Comparison of ENCODE assay signal across 10 cellular contexts in genomic region chr11:74768172-74768584, GRCh38. TPM values are rescaled to one million over a fixed set of nuclear protein-coding genes. Genes with fewer than 3 reads are reported as not detected.
DNase-seq lines count a peak whose midpoint lies in the region; ATAC-seq, FAIRE-seq and TF ChIP-seq lines count a peak whose summit lies in the region.
"Not testable (repeated sequence)": the region's sequence is repeated elsewhere in the genome, so short reads cannot be mapped to it uniquely, and the experiment has no call there.
"Had no signal": no experiment of that assay in that cellular context is flagged by ENCODE, and none has a peak within 500 bp of the region (broad histone marks: within the 10 kb centered on the region; RNA-seq: fewer than 3 reads in every experiment).

No MANE protein-coding gene starts in this region.

- H3K27me3 Mint-ChIP-seq in T-helper 17 cell, naive B cell: not testable (repeated sequence)

- DNase-seq in GM12892 (ENCODE audit: insufficient read length); T-helper 17 cell: not testable (repeated sequence)
- DNase-seq in activated T-helper 9 cell treated with anti-CD3 and anti-CD28 coated beads, Interleukin-2, amount 50 U/mL, for 16 hours (ENCODE audit: low read depth), result peak; percentile 17
- peak; percentile 32 for DNase-seq in naive B cell
- DNase-seq in stimulated activated naive CD4-positive, alpha-beta T cell treated with Interleukin-2 at 50 U/mL for 16 hours (lab: John Stamatoyannopoulos, UW), result peak; percentile 38

- H3K27ac Mint-ChIP-seq in T-helper 17 cell (peak overlapping the region; percentile 86), naive B cell (peak overlapping the region; percentile 7 to 93 (median 67))

- not testable (repeated sequence) for H3K36me3 Mint-ChIP-seq in T-helper 17 cell (ENCODE audit: low read depth); naive B cell

- not testable (repeated sequence) for TF ChIP-seq POLR2A in GM12892 (IDR thresholded peaks at IDR 0.05; ENCODE audit: low read depth, low read length)

- not testable (repeated sequence) for H3K9me3 Mint-ChIP-seq in naive B cell

- peak; percentile 96 for FAIRE-seq in GM12892 (lab: Jason Lieb, UNC)

- not testable (repeated sequence) for H3K4me3 Mint-ChIP-seq in T-helper 17 cell
- peak overlapping the region in 6 of 8 donors; percentile 33 to 67 (median 50) for H3K4me3 Mint-ChIP-seq in naive B cell

- peaks cover 30% of the 10 kb centered on the region for H3K4me1 Mint-ChIP-seq in T-helper 17 cell
- peaks cover 30 to 54% (median 49%) of the 10 kb centered on the region in 3 donors for H3K4me1 Mint-ChIP-seq in naive B cell

- peak; percentile 53 for ATAC-seq in GM19351 (IDR thresholded peaks at IDR 0.05; ENCODE audit: unreplicated experiment)
- ATAC-seq in HG02642 (IDR thresholded peaks at IDR 0.05; ENCODE audit: poor library complexity, unreplicated experiment), result peak; percentile 63
- peak; percentile 68 for ATAC-seq in HG03432 (IDR thresholded peaks at IDR 0.05; ENCODE audit: unreplicated experiment)
- peak; percentile 27 for ATAC-seq in T-helper 17 cell
- peak; percentile 67 to 73 for ATAC-seq in naive B cell (ENCODE audit: low read depth in 2 of 2)

- not testable (repeated sequence) for H3K9me3 ChIP-seq in T-helper 17 cell (ENCODE audit: control insufficient read depth, low read length, poor library complexity, severe bottlenecking)

RNA-seq across cellular contexts. Expression of gene RNF169, which starts 19.5 kb away (rescaled TPM):
- polyA plus RNA-seq in GM12892 (2012; ENCODE audit: missing spikeins), result 6.0 TPM
- total RNA-seq in T-helper 17 cell, result 10 to 100 TPM; 18.1 to 19.4 TPM
- 1 to 10 TPM in 5 of 6 donors, under 1 TPM in 1; 1.00 to 3.1 (median 1.6) TPM for polyA plus RNA-seq in naive B cell (ENCODE audit: low read depth in 6 of 6)

RNA-seq across cellular contexts. Expression of gene CHRDL2, which starts 37.0 kb away (rescaled TPM):
- not detected for polyA plus RNA-seq in GM12892 (2012; ENCODE audit: missing spikeins)
- total RNA-seq in T-helper 17 cell, result not detected
- not detected for polyA plus RNA-seq in naive B cell (ENCODE audit: low read depth in 6 of 6)
- total RNA-seq: chondrocyte, pulmonary artery endothelial cell had no signal
